Comparison of ENCODE assay signal across 8 cellular contexts in genomic region chr2:231405601-231406367, GRCh38. TPM values are rescaled to one million over a fixed set of nuclear protein-coding genes. Genes with fewer than 3 reads are reported as not detected.
DNase-seq lines count a peak whose midpoint lies in the region; ATAC-seq, FAIRE-seq and TF ChIP-seq lines count a peak whose summit lies in the region.
"Not testable (repeated sequence)": the region's sequence is repeated elsewhere in the genome, so short reads cannot be mapped to it uniquely, and the experiment has no call there.

No MANE protein-coding gene starts in this region.

- intact Hi-C loops in heart left ventricle (cut with DNase I): loop anchor here in 2 of 10 donors (2.0 to 10.0 kb wide), 3 partner anchors 113 to 301 kb away; no protein-coding TSS in a partner anchor

- peaks cover 0 to 16% (median 0%) of the 10 kb centered on the region in 4 donors for H3K4me1 ChIP-seq in Peyer's patch
- peaks cover 0 to 21% (median 6%) of the 10 kb centered on the region in 12 donors for H3K4me1 ChIP-seq in heart left ventricle

- peak overlapping the region in 1 of 4 donors; percentile 23 for H3K27ac ChIP-seq in Peyer's patch
- H3K27ac ChIP-seq in heart left ventricle: not testable (repeated sequence)

- not testable (repeated sequence) for H3K36me3 Mint-ChIP-seq in activated T-cell treated with anti-CD3 and anti-CD28 coated beads, Interleukin-2, amount 50 U/mL, for 24 hours (ENCODE audit: low read depth); natural killer cell treated with Interleukin-12 subunit alpha and Interleukin-12 subunit beta and Interleukin-15 and Interleukin-18, amount 100 ng/mL, for 72 hours

- not testable (repeated sequence) for TF ChIP-seq POLR2A in Peyer's patch (IDR thresholded peaks at IDR 0.05); heart left ventricle (IDR thresholded peaks at IDR 0.05)

- in situ Hi-C loops in GM13976 (cut with MboI; ENCODE audit: low sequenced_read_pairs, unreplicated experiment): loop anchor here (10.0 kb wide), 1 partner anchor 181 kb away; no protein-coding TSS in a partner anchor

- ATAC-seq in heart left ventricle: not testable (repeated sequence)
- ATAC-seq in natural killer cell treated with Interleukin-12 subunit alpha and Interleukin-12 subunit beta and Interleukin-15 and Interleukin-18, amount 100 ng/mL, for 72 hours: peak in 1 of 2 donors; percentile 28

- WGBS in heart left ventricle, 4 donors: 16 to 29% (median 24%) methylated on average over 16 of the region's 16 CpGs

- H3K27me3 ChIP-seq in Peyer's patch; bronchial epithelial cell (ENCODE audit: control insufficient read depth, insufficient read depth, low read length); heart left ventricle: not testable (repeated sequence)

- not testable (repeated sequence) for H3K4me3 ChIP-seq in Peyer's patch; bronchial epithelial cell (ENCODE audit: low read depth, low read length); heart left ventricle

- H3K36me3 ChIP-seq in Peyer's patch; bronchial epithelial cell (ENCODE audit: control insufficient read depth, insufficient read depth, low read length); heart left ventricle: not testable (repeated sequence)

- H3K9me3 Mint-ChIP-seq in activated T-cell treated with anti-CD3 and anti-CD28 coated beads, Interleukin-2, amount 50 U/mL, for 24 hours; natural killer cell treated with Interleukin-12 subunit alpha and Interleukin-12 subunit beta and Interleukin-15 and Interleukin-18, amount 100 ng/mL, for 72 hours: not testable (repeated sequence)

- peaks cover 21% of the 10 kb centered on the region for H3K4me1 Mint-ChIP-seq in activated T-cell treated with anti-CD3 and anti-CD28 coated beads, Interleukin-2, amount 50 U/mL, for 24 hours (ENCODE audit: low read depth)
- H3K4me1 Mint-ChIP-seq in natural killer cell treated with Interleukin-12 subunit alpha and Interleukin-12 subunit beta and Interleukin-15 and Interleukin-18, amount 100 ng/mL, for 72 hours (ENCODE audit: low read depth in 2 of 2): peaks cover 20 to 25% of the 10 kb centered on the region in 2 donors

- not testable (repeated sequence) for FAIRE-seq in bronchial epithelial cell (lab: Jason Lieb, UNC)

- TF ChIP-seq CTCF in AG09319 (IDR thresholded peaks at IDR 0.05; ENCODE audit: low read depth, low read length): peak; percentile 19; the same call in 1 of the 2 replicates
- peak; percentile 13 for TF ChIP-seq CTCF in GM13976 (IDR thresholded peaks at IDR 0.05; ENCODE audit: borderline replicate concordance, control extremely low read depth, extremely low read depth, insufficient read depth, missing control alignments)
- peak; percentile 19 to 78 (median 61) for TF ChIP-seq CTCF in Peyer's patch (IDR thresholded peaks at IDR 0.05)
- peak; percentile 16 for TF ChIP-seq CTCF in bronchial epithelial cell (IDR thresholded peaks at IDR 0.05; ENCODE audit: insufficient read depth, low read length, severe bottlenecking)
- TF ChIP-seq CTCF in heart left ventricle (IDR thresholded peaks at IDR 0.05): peak; percentile 20 to 68 (median 53)

- H3K27me3 Mint-ChIP-seq in activated T-cell treated with anti-CD3 and anti-CD28 coated beads, Interleukin-2, amount 50 U/mL, for 24 hours: peaks cover 14% of the 10 kb centered on the region
- H3K27me3 Mint-ChIP-seq in natural killer cell treated with Interleukin-12 subunit alpha and Interleukin-12 subunit beta and Interleukin-15 and Interleukin-18, amount 100 ng/mL, for 72 hours: not testable (repeated sequence)

- not testable (repeated sequence) for H3K9me3 ChIP-seq in Peyer's patch, heart left ventricle

- DNase-seq in AG09319 (ENCODE audit: extremely low read depth, low read depth); GM13976 (ENCODE audit: low spot score); natural killer cell treated with Interleukin-12 subunit alpha and Interleukin-12 subunit beta and Interleukin-15 and Interleukin-18, amount 100 ng/mL, for 72 hours (ENCODE audit: low spot score): not testable (repeated sequence)
- DNase-seq in Peyer's patch (peak in 1 of 3 donors; percentile 42), bronchial epithelial cell (ENCODE audit: low read depth) (peak; percentile 37), heart left ventricle (peak in 1 of 5 donors; percentile 4)
- DNase-seq in activated T-cell treated with anti-CD3 and anti-CD28 coated beads, Interleukin-2, amount 50 U/mL, for 24 hours: peak; percentile 54
- DNase-seq in stimulated activated CD8-positive, alpha-beta memory T cell treated with anti-CD3 and anti-CD28 coated beads, Interleukin-4, amount 100 ng/mL, for 48 hours: peak; percentile 61

- peak overlapping the region; percentile 26 for H3K4me3 Mint-ChIP-seq in activated T-cell treated with anti-CD3 and anti-CD28 coated beads, Interleukin-2, amount 50 U/mL, for 24 hours
- H3K4me3 Mint-ChIP-seq in natural killer cell treated with Interleukin-12 subunit alpha and Interleukin-12 subunit beta and Interleukin-15 and Interleukin-18, amount 100 ng/mL, for 72 hours: peak overlapping the region; percentile 50

- H3K27ac Mint-ChIP-seq in activated T-cell treated with anti-CD3 and anti-CD28 coated beads, Interleukin-2, amount 50 U/mL, for 24 hours: not testable (repeated sequence)
- peak overlapping the region; percentile 45 to 76 for H3K27ac Mint-ChIP-seq in natural killer cell treated with Interleukin-12 subunit alpha and Interleukin-12 subunit beta and Interleukin-15 and Interleukin-18, amount 100 ng/mL, for 72 hours

RNA-seq across cellular contexts. Expression of gene B3GNT7, which starts 10.3 kb away (rescaled TPM):
- total RNA-seq in Peyer's patch (100 to 1,000 TPM in 2 of 4 donors, 10 to 100 TPM in 1, 1 to 10 TPM in 1; 9.9 to 154 (median 90.3) TPM), bronchial epithelial cell (0.26 and 0.38 TPM in 2 replicates), heart left ventricle (10 to 100 TPM in 2 of 9 donors, 1 to 10 TPM in 7; 1.2 to 52.4 (median 6.8) TPM)
- 1 to 10 TPM in 1 of 2 donors, under 1 TPM in 1; 0.68 to 2.2 TPM for polyA plus RNA-seq in heart left ventricle
- total RNA-seq in natural killer cell treated with Interleukin-12 subunit alpha and Interleukin-12 subunit beta and Interleukin-15 and Interleukin-18, amount 100 ng/mL, for 72 hours: 10 to 100 TPM; 12.6 to 20.1 TPM

RNA-seq across cellular contexts. Expression of gene NCL, which starts 58.5 kb away (rescaled TPM):
- 100 to 1,000 TPM in 3 of 4 donors, 10 to 100 TPM in 1; 80.7 to 661 (median 153) TPM for total RNA-seq in Peyer's patch
- total RNA-seq in bronchial epithelial cell: 134 and 175 TPM in 2 replicates
- 100 to 1,000 TPM in 8 of 9 donors, 10 to 100 TPM in 1; 60.9 to 352 (median 274) TPM for total RNA-seq in heart left ventricle
- 100 to 1,000 TPM; 103 to 281 TPM for polyA plus RNA-seq in heart left ventricle
- 1,000 to 10,000 TPM in 1 of 2 donors, 100 to 1,000 TPM in 1; 802 to 1,405 TPM for total RNA-seq in natural killer cell treated with Interleukin-12 subunit alpha and Interleukin-12 subunit beta and Interleukin-15 and Interleukin-18, amount 100 ng/mL, for 72 hours
